In genomic region chr16:67841198-67841815, GRCh38 we compare ENCODE assay signal across 8 cellular contexts. TPM values are rescaled to one million over a fixed set of nuclear protein-coding genes. Genes with fewer than 3 reads are reported as not detected.
DNase-seq lines count a peak whose midpoint lies in the region; ATAC-seq, FAIRE-seq and TF ChIP-seq lines count a peak whose summit lies in the region.

No MANE protein-coding gene starts in this region.

- peak overlapping the region; percentile 40 for H3K56ac ChIP-seq in H1 (replicated peaks; ENCODE audit: insufficient read length, low read depth, low read length)

- CTCF ChIA-PET in H1 (lab: Charles Lee; ENCODE audit: partially characterized antibody): interaction anchor here (0.7 to 3.4 kb wide), 20 partner anchors 8 to 1366 kb away, joined by 3 to 33 read pairs (median 4); partner anchors contain the start of genes NRN1L, RANBP10 and TSNAXIP1

- H3K4me2 ChIP-seq in H1 (ENCODE audit: insufficient read depth in 1 of 2, low read depth in 2 of 2, low read length in 2 of 2): peak overlapping the region; percentile 50 to 94

- H3K36me3 ChIP-seq in NT2/D1 (ENCODE audit: insufficient read depth, insufficient read length, low read length): peaks cover 30% of the 10 kb centered on the region
- H3K36me3 ChIP-seq in H1 (ENCODE audit: control insufficient read depth in 2 of 4, insufficient read depth in 4 of 4, low read length in 3 of 4): no peaks in the 10 kb centered on the region

- H2BK15ac ChIP-seq in H1 (ENCODE audit: low read length): no peak overlapping the region

- H4K20me1 ChIP-seq in H1 (replicated peaks in 1 of 2; ENCODE audit: control insufficient read depth in 1 of 2, insufficient read depth in 2 of 2, low read length in 2 of 2): peaks cover 13 to 15% of the 10 kb centered on the region in 2 experiments

- no peak overlapping the region for H2BK120ac ChIP-seq in H1 (replicated peaks; ENCODE audit: low read depth, low read length)

- H3K14ac ChIP-seq in H1 (ENCODE audit: insufficient read length): no peak overlapping the region

- peak overlapping the region in 4 of 7 donors; percentile 89 to 99 (median 94) for H3K27ac Mint-ChIP-seq in CD14-positive monocyte
- peak overlapping the region; percentile 93 for H3K27ac Mint-ChIP-seq in neural crest cell (ENCODE audit: unreplicated experiment)

- H3K4me3 Mint-ChIP-seq in CD14-positive monocyte (peak overlapping the region; percentile 30 to 86), neural crest cell (peak overlapping the region; percentile 97)

- no peak overlapping the region for H3K4ac ChIP-seq in H1 (replicated peaks; ENCODE audit: insufficient read length, low read depth, low read length)

- H3K9me3 ChIP-seq in NT2/D1 (ENCODE audit: insufficient read depth, low read length) (no peaks in the 10 kb centered on the region), H1 (ENCODE audit: insufficient read depth in 2 of 2, low read depth in 1 of 2, low read length in 1 of 2) (no peaks in the 10 kb centered on the region)

- H3K27me3 ChIP-seq in NT2/D1 (ENCODE audit: insufficient read depth, insufficient read length) (no peaks in the 10 kb centered on the region), H1 (replicated peaks in 1 of 4; ENCODE audit: control insufficient read depth in 3 of 4, extremely low read depth in 1 of 4, insufficient read depth in 3 of 4, low read length in 3 of 4) (no peaks in the 10 kb centered on the region)

- H3K18ac ChIP-seq in H1 (ENCODE audit: extremely low read depth, low read length): peak overlapping the region; percentile 19; the same call in 1 of the 2 replicates

- 53% methylated on average over 17 of the region's 17 CpGs; no CpG with 5 or more reads in 1 of the 2 experiments for WGBS in H1 (ENCODE audit: extremely low coverage in 1 of 2, insufficient coverage in 1 of 2, insufficient read length in 1 of 2, insufficient replicate concordance in 2 of 2, low coverage in 1 of 2, low lambda C conversion rate in 2 of 2, missing lambda C conversion rate in 1 of 2), 2 experiments

- H3K36me3 Mint-ChIP-seq in CD14-positive monocyte: peaks cover 4 to 5% of the 10 kb centered on the region in 2 donors
- no peaks in the 10 kb centered on the region for H3K36me3 Mint-ChIP-seq in neural crest cell (ENCODE audit: low read depth)

- intact Hi-C loops in CD14-positive monocyte (cut with micrococcal nuclease): loop anchor here in 1 of 2 donors (10.0 kb wide), 1 partner anchor 177 kb away; the partner anchor contains the start of genes ACD, C16orf86, ENKD1 and PARD6A

- FAIRE-seq in H1 (lab: Jason Lieb, UNC): no peak

- H3K79me2 ChIP-seq in H1 (ENCODE audit: control insufficient read depth in 1 of 2, insufficient read depth in 2 of 2, low read length in 2 of 2): peaks cover 0 to 26% of the 10 kb centered on the region in 2 experiments; a peak in 2 of 4 replicates

- TF ChIP-seq CTCF in CD14-positive monocyte (IDR thresholded peaks at IDR 0.05) (no peak), H1 (IDR thresholded peaks at IDR 0.05; ENCODE audit: control extremely low read depth in 1 of 3, insufficient read depth in 1 of 3, low read depth in 1 of 3, low read length in 3 of 3) (no peak), neural crest cell (conservative IDR thresholded peaks at IDR 0.05) (no peak)

- no peak for TF ChIP-seq EP300 in H1 (IDR thresholded peaks at IDR 0.05; ENCODE audit: borderline replicate concordance in 1 of 2, low read depth in 2 of 2, low read length in 2 of 2)

- no peak overlapping the region for H2BK20ac ChIP-seq in H1 (ENCODE audit: low read length)

- no peak for ATAC-seq in HG02623 (IDR thresholded peaks at IDR 0.05; ENCODE audit: unreplicated experiment)

- peak overlapping the region; percentile 2 for H4K91ac ChIP-seq in H1 (replicated peaks; ENCODE audit: insufficient read length, low read length)

- peak overlapping the region; percentile 98 for H4K8ac ChIP-seq in H1 (ENCODE audit: extremely low read depth, insufficient read depth, low read length)

- H2AFZ ChIP-seq in H1 (ENCODE audit: low read length): peak overlapping the region; percentile 13; the same call in 1 of the 2 replicates

- DNase-seq in CD14-positive monocyte (ENCODE audit: low spot score): no peak
- no peak for DNase-seq in NT2/D1 (ENCODE audit: low read depth, low spot score)
- no peak for DNase-seq in H1 (ENCODE audit: low read depth in 1 of 2, low spot score in 2 of 2)
- no peak for DNase-seq in neural crest cell (ENCODE audit: low read depth, low spot score)
- DNase-seq in stimulated activated CD4-positive, alpha-beta T cell treated with anti-CD3 and anti-CD28 coated beads, Interleukin-4, amount 100 ng/mL, for 1 hour: no peak
- no peak for DNase-seq in stimulated activated naive CD4-positive, alpha-beta T cell treated with Interleukin-2 at 50 U/mL for 16 hours (lab: John Stamatoyannopoulos, UW)
- DNase-seq in ACHN: no peak

- H4K5ac ChIP-seq in H1 (ENCODE audit: insufficient read length, low read depth, low read length): peak overlapping the region; percentile 35

- H2AK5ac ChIP-seq in H1 (ENCODE audit: low read depth, low read length): no peak overlapping the region

- TF ChIP-seq POLR2A in H1 (IDR thresholded peaks at IDR 0.05; ENCODE audit: control extremely low read depth in 1 of 2, low read depth in 2 of 2, low read length in 2 of 2): no peak

- in situ Hi-C loops in ACHN (cut with HindIII; ENCODE audit: low pct_ligation_motif_present, low pct_unique_long_range_greater_than_20kb, low sequenced_read_pairs): no loop called here

- H2BK12ac ChIP-seq in H1 (ENCODE audit: low read depth, low read length): peak overlapping the region; percentile 53; the same call in 1 of the 2 replicates

- H3K23me2 ChIP-seq in H1 (ENCODE audit: low read depth, low read length): peaks cover 15% of the 10 kb centered on the region

- no peak for TF ChIP-seq RAD21 in H1 (IDR thresholded peaks at IDR 0.05 in 1 of 2, conservative IDR thresholded peaks at IDR 0.05 in 1 of 2; ENCODE audit: low read depth in 2 of 2, low read length in 2 of 2)

- peak overlapping the region; percentile 97 for H2BK5ac ChIP-seq in H1 (ENCODE audit: low read depth, low read length)

- peaks cover 7% of the 10 kb centered on the region for H3K79me1 ChIP-seq in H1 (ENCODE audit: low read depth, low read length)

- POLR2A ChIA-PET in H1 (lab: Charles Lee; ENCODE audit: partially characterized antibody): interaction anchor here (0.6 to 3.1 kb wide), 12 partner anchors 8 to 285 kb away, joined by 3 to 15 read pairs (median 4); partner anchors contain the start of genes NRN1L, RANBP10 and TSNAXIP1

- H3K27ac ChIP-seq in H1 (ENCODE audit: low read depth, low read length): peak overlapping the region; percentile 80

- H3K4me1 Mint-ChIP-seq in CD14-positive monocyte (peaks cover 39% of the 10 kb centered on the region), neural crest cell (peaks cover 42% of the 10 kb centered on the region)

- H3K23ac ChIP-seq in H1 (ENCODE audit: insufficient read length): no peak overlapping the region

- H3K9me3 Mint-ChIP-seq in CD14-positive monocyte (peaks cover 0 to 3% (median 0%) of the 10 kb centered on the region in 7 donors), neural crest cell (no peaks in the 10 kb centered on the region)

- H3K4me1 ChIP-seq in NT2/D1 (ENCODE audit: insufficient read depth, insufficient read length) (peaks cover 4% of the 10 kb centered on the region), H1 (replicated peaks in 1 of 4; ENCODE audit: control insufficient read depth in 3 of 4, insufficient read depth in 4 of 4, low read length in 3 of 4) (peaks cover 8 to 32% (median 17%) of the 10 kb centered on the region in 4 experiments)

- H3K9ac ChIP-seq in NT2/D1 (ENCODE audit: insufficient read length, low read depth) (peak overlapping the region; percentile 98), H1 (replicated peaks in 1 of 4; ENCODE audit: extremely low read depth in 1 of 4, low read depth in 3 of 4, low read length in 3 of 4) (peak overlapping the region in 3 of 4 experiments; percentile 57 to 72 (median 64); a peak in 5 of 7 replicates)

- H3K4me3 ChIP-seq in NT2/D1 (ENCODE audit: insufficient read length, low read depth) (peak overlapping the region; percentile 95), H1 (ENCODE audit: extremely low read depth in 1 of 4, insufficient read depth in 2 of 4, low read depth in 3 of 4, low read length in 4 of 4) (peak overlapping the region; percentile 17 to 97 (median 95); a peak in 6 of 8 replicates)

- H3K27me3 Mint-ChIP-seq in CD14-positive monocyte (ENCODE audit: low read depth in 3 of 3): peaks cover 1 to 2% (median 1%) of the 10 kb centered on the region in 3 donors
- no peaks in the 10 kb centered on the region for H3K27me3 Mint-ChIP-seq in neural crest cell (ENCODE audit: low read depth)

RNA-seq across cellular contexts. Expression of gene THAP11, which starts 0.8 kb away (rescaled TPM):
- 10 to 100 TPM; 52.5 to 84.2 TPM for polyA plus RNA-seq in CD14-positive monocyte
- 54.8 and 56.4 TPM in 2 replicates for total RNA-seq in H1 (2021; fragmentation: NEBNext Ultra II Directional; extraction: Animal tissue kit (Norgen Biotek cat#: 25700))
- 50.8 and 61.7 TPM in 2 replicates for polyA plus RNA-seq in H1 (2011; rRNA removed)
- polyA plus RNA-seq in H1 (2011; cell fraction: cytosol; rRNA removed): 65.6 TPM
- polyA plus RNA-seq in H1 (2011; cell fraction: nucleus; rRNA removed): 43.6 TPM
- 39.6 to 44.1 TPM (median 43.1 TPM) in 4 replicates for polyA plus RNA-seq in H1 (2012, experiment 1 of 2)
- 43.8 TPM for polyA plus RNA-seq in H1 (2012, experiment 2 of 2)
- 28.0 TPM for polyA plus RNA-seq in H1 (2013, experiment 1 of 2)
- 28.8 TPM for polyA plus RNA-seq in H1 (2013, experiment 2 of 2)
- 28.1 and 32.3 TPM in 2 replicates for polyA minus RNA-seq in H1 (2011; rRNA and poly(A)+ RNA removed)
- polyA minus RNA-seq in H1 (2011; cell fraction: cytosol; rRNA and poly(A)+ RNA removed): 32.9 TPM
- 19.9 TPM for polyA minus RNA-seq in H1 (2011; cell fraction: nucleus; rRNA and poly(A)+ RNA removed)
- 46.2 and 46.7 TPM in 2 replicates for total RNA-seq in neural crest cell

RNA-seq across cellular contexts. Expression of gene NUTF2, which starts 5.4 kb away (rescaled TPM):
- polyA plus RNA-seq in CD14-positive monocyte (100 to 1,000 TPM in 1 of 2 donors, 10 to 100 TPM in 1; 90.3 to 104 TPM), H1 (2011; rRNA removed) (377 and 382 TPM in 2 replicates)
- 219 and 229 TPM in 2 replicates for total RNA-seq in H1 (2021; fragmentation: NEBNext Ultra II Directional; extraction: Animal tissue kit (Norgen Biotek cat#: 25700))
- 322 TPM for polyA plus RNA-seq in H1 (2011; cell fraction: cytosol; rRNA removed)
- 256 TPM for polyA plus RNA-seq in H1 (2011; cell fraction: nucleus; rRNA removed)
- polyA plus RNA-seq in H1 (2012, experiment 1 of 2): 285 to 353 TPM (median 329 TPM) in 4 replicates
- 190 TPM for polyA plus RNA-seq in H1 (2012, experiment 2 of 2)
- polyA plus RNA-seq in H1 (2013, experiment 1 of 2): 335 TPM
- polyA plus RNA-seq in H1 (2013, experiment 2 of 2): 317 TPM
- 306 and 380 TPM in 2 replicates for polyA minus RNA-seq in H1 (2011; rRNA and poly(A)+ RNA removed)
- polyA minus RNA-seq in H1 (2011; cell fraction: cytosol; rRNA and poly(A)+ RNA removed): 201 TPM
- 150 TPM for polyA minus RNA-seq in H1 (2011; cell fraction: nucleus; rRNA and poly(A)+ RNA removed)
- 185 and 191 TPM in 2 replicates for total RNA-seq in neural crest cell

RNA-seq across cellular contexts. Expression of gene CENPT, which starts 6.2 kb away (rescaled TPM):
- polyA plus RNA-seq in CD14-positive monocyte (10 to 100 TPM in 1 of 2 donors, 1 to 10 TPM in 1; 8.3 to 12.4 TPM), H1 (2011; rRNA removed) (53.4 and 82.7 TPM in 2 replicates)
- 42.2 and 42.4 TPM in 2 replicates for total RNA-seq in H1 (2021; fragmentation: NEBNext Ultra II Directional; extraction: Animal tissue kit (Norgen Biotek cat#: 25700))
- polyA plus RNA-seq in H1 (2011; cell fraction: cytosol; rRNA removed): 82.3 TPM
- 415 TPM for polyA plus RNA-seq in H1 (2011; cell fraction: nucleus; rRNA removed)
- polyA plus RNA-seq in H1 (2012, experiment 1 of 2): 38.1 to 58.6 TPM (median 58.5 TPM) in 4 replicates
- polyA plus RNA-seq in H1 (2012, experiment 2 of 2): 39.5 TPM
- polyA plus RNA-seq in H1 (2013, experiment 1 of 2): 41.5 TPM
- 34.8 TPM for polyA plus RNA-seq in H1 (2013, experiment 2 of 2)
- 22.9 and 26.2 TPM in 2 replicates for polyA minus RNA-seq in H1 (2011; rRNA and poly(A)+ RNA removed)
- polyA minus RNA-seq in H1 (2011; cell fraction: cytosol; rRNA and poly(A)+ RNA removed): 18.9 TPM
- 50.5 TPM for polyA minus RNA-seq in H1 (2011; cell fraction: nucleus; rRNA and poly(A)+ RNA removed)
- total RNA-seq in neural crest cell: 78.2 and 83.5 TPM in 2 replicates

RNA-seq across cellular contexts. Expression of gene EDC4, which starts 31.5 kb away (rescaled TPM):
- polyA plus RNA-seq in CD14-positive monocyte: 10 to 100 TPM; 13.7 to 18.2 TPM
- 72.7 and 73.4 TPM in 2 replicates for total RNA-seq in H1 (2021; fragmentation: NEBNext Ultra II Directional; extraction: Animal tissue kit (Norgen Biotek cat#: 25700))
- polyA plus RNA-seq in H1 (2011; rRNA removed): 58.5 and 84.4 TPM in 2 replicates
- polyA plus RNA-seq in H1 (2011; cell fraction: cytosol; rRNA removed): 57.7 TPM
- 359 TPM for polyA plus RNA-seq in H1 (2011; cell fraction: nucleus; rRNA removed)
- polyA plus RNA-seq in H1 (2012, experiment 1 of 2): 59.7 to 78.8 TPM (median 67.7 TPM) in 4 replicates
- polyA plus RNA-seq in H1 (2012, experiment 2 of 2): 44.4 TPM
- 37.5 TPM for polyA plus RNA-seq in H1 (2013, experiment 1 of 2)
- 37.5 TPM for polyA plus RNA-seq in H1 (2013, experiment 2 of 2)
- polyA minus RNA-seq in H1 (2011; rRNA and poly(A)+ RNA removed): 67.8 and 99.2 TPM in 2 replicates
- 60.8 TPM for polyA minus RNA-seq in H1 (2011; cell fraction: cytosol; rRNA and poly(A)+ RNA removed)
- polyA minus RNA-seq in H1 (2011; cell fraction: nucleus; rRNA and poly(A)+ RNA removed): 60.0 TPM
- 100 and 101 TPM in 2 replicates for total RNA-seq in neural crest cell

RNA-seq across cellular contexts. Expression of gene TSNAXIP1, which starts 34.6 kb away (rescaled TPM):
- polyA plus RNA-seq in CD14-positive monocyte: not detected
- 0.37 and 1.3 TPM in 2 replicates for total RNA-seq in H1 (2021; fragmentation: NEBNext Ultra II Directional; extraction: Animal tissue kit (Norgen Biotek cat#: 25700))
- 0.39 and 0.94 TPM in 2 replicates for polyA plus RNA-seq in H1 (2011; rRNA removed)
- polyA plus RNA-seq in H1 (2011; cell fraction: cytosol; rRNA removed): 1.2 TPM
- 5.5 TPM for polyA plus RNA-seq in H1 (2011; cell fraction: nucleus; rRNA removed)
- 1.2 to 1.6 TPM (median 1.3 TPM) in 4 replicates for polyA plus RNA-seq in H1 (2012, experiment 1 of 2)
- 0.37 TPM for polyA plus RNA-seq in H1 (2012, experiment 2 of 2)
- polyA plus RNA-seq in H1 (2013, experiment 1 of 2): 0.97 TPM
- polyA plus RNA-seq in H1 (2013, experiment 2 of 2): 0.74 TPM
- polyA minus RNA-seq in H1 (2011; rRNA and poly(A)+ RNA removed): 0.41 TPM in 2 replicates
- not detected for polyA minus RNA-seq in H1 (2011; cell fraction: cytosol; rRNA and poly(A)+ RNA removed)
- 1.2 TPM for polyA minus RNA-seq in H1 (2011; cell fraction: nucleus; rRNA and poly(A)+ RNA removed)
- total RNA-seq in neural crest cell: 6.6 and 7.5 TPM in 2 replicates
